ENCODE assay signal across 1 cellular context in genomic region chr22:19448739-19449421, GRCh38.
TF ChIP-seq lines count a peak whose summit lies in the region.

No MANE protein-coding gene starts in this region.

TF ChIP-seq in K562, 482 proteins besides CTCF, POLR2A, EP300 and RAD21 (continues in another document):
- TF ChIP-seq ZNF143 (CRISPR knock-in tag; IDR thresholded peaks at IDR 0.05) (no peak), PTBP1 (IDR thresholded peaks at IDR 0.05; ENCODE audit: low read depth, low read length) (no peak), SP1 (CRISPR knock-in tag; IDR thresholded peaks at IDR 0.05) (no peak), TEAD4 (IDR thresholded peaks at IDR 0.05; ENCODE audit: low read length) (no peak), TEAD4 (CRISPR knock-in tag; IDR thresholded peaks at IDR 0.05; ENCODE audit: borderline replicate concordance) (no peak), KLF16 (IDR thresholded peaks at IDR 0.05) (no peak), THAP12 (CRISPR knock-in tag; IDR thresholded peaks at IDR 0.05) (0 out of 2 replicates have a peak, but pooled peaks have one; percentile 56), USF1 (CRISPR knock-in tag; IDR thresholded peaks at IDR 0.05) (no peak), KAT7 (CRISPR knock-in tag; IDR thresholded peaks at IDR 0.05; ENCODE audit: borderline replicate concordance) (no peak), CHCHD3 (CRISPR knock-in tag; IDR thresholded peaks at IDR 0.05) (0 out of 2 replicates have a peak, but pooled peaks have one; percentile 15), CREB3L1 (IDR thresholded peaks at IDR 0.05; ENCODE audit: borderline replicate concordance, low read depth) (no peak), LEF1 (IDR thresholded peaks at IDR 0.05) (no peak), TSC22D4 (tag; IDR thresholded peaks at IDR 0.05) (peak; percentile 80; the same call in 1 of the 2 replicates), HDAC1 (IDR thresholded peaks at IDR 0.05) (no peak), HNRNPK (IDR thresholded peaks at IDR 0.05; ENCODE audit: low read depth, low read length, poor library complexity, severe bottlenecking) (no peak), ZNF407 (IDR thresholded peaks at IDR 0.05; ENCODE audit: low read depth) (no peak), HDAC8 (tag; IDR thresholded peaks at IDR 0.05) (no peak), STAT5B (CRISPR knock-in tag; IDR thresholded peaks at IDR 0.05) (no peak), RBM34 (IDR thresholded peaks at IDR 0.05; ENCODE audit: borderline replicate concordance, insufficient read depth, low read length) (no peak), PYGO2 (tag; IDR thresholded peaks at IDR 0.05) (no peak), STAT5A (IDR thresholded peaks at IDR 0.05; ENCODE audit: borderline replicate concordance, low read length) (no peak), NR2C1 (IDR thresholded peaks at IDR 0.05) (no peak), NR2C1 (tag; IDR thresholded peaks at IDR 0.05) (no peak), ARID1B (IDR thresholded peaks at IDR 0.05) (no peak), ZNF431 (CRISPR knock-in tag; IDR thresholded peaks at IDR 0.05) (no peak), JUN (IDR thresholded peaks at IDR 0.05; ENCODE audit: borderline replicate concordance, low read depth, low read length) (no peak), JUN (CRISPR knock-in tag; IDR thresholded peaks at IDR 0.05; ENCODE audit: borderline replicate concordance) (no peak), CTBP1 (IDR thresholded peaks at IDR 0.05; ENCODE audit: borderline replicate concordance) (0 out of 2 replicates have a peak, but pooled peaks have one; percentile 26), SUPT5H (IDR thresholded peaks at IDR 0.05) (no peak; the same call in none of the 2 replicates), PML (IDR thresholded peaks at IDR 0.05; ENCODE audit: low read length) (0 out of 2 replicates have a peak, but pooled peaks have one; percentile 14), NRF1 (conservative IDR thresholded peaks at IDR 0.05 in 1 of 2, IDR thresholded peaks at IDR 0.05 in 1 of 2) (no peak), PHB (CRISPR knock-in tag; IDR thresholded peaks at IDR 0.05) (peak; percentile 59; the same call in 1 of the 2 replicates), RBM39 (optimal IDR thresholded peaks at IDR 0.05; ENCODE audit: low read depth, low read length) (peak; percentile 15), WHSC1 (IDR thresholded peaks at IDR 0.05; ENCODE audit: low read length) (peak; percentile 79), TBP (optimal IDR thresholded peaks at IDR 0.05; ENCODE audit: low read depth, low read length) (no peak), BCL6 (CRISPR knock-in tag; IDR thresholded peaks at IDR 0.05) (no peak), POLR2B (IDR thresholded peaks at IDR 0.05; ENCODE audit: low read depth, partially characterized antibody) (peak; percentile 52), TEAD2 (tag; IDR thresholded peaks at IDR 0.05) (no peak), ZBTB34 (CRISPR knock-in tag; IDR thresholded peaks at IDR 0.05) (no peak), ZNF639 (CRISPR knock-in tag; conservative IDR thresholded peaks at IDR 0.05 in 1 of 2, IDR thresholded peaks at IDR 0.05 in 1 of 2) (no peak), ARID3A (IDR thresholded peaks at IDR 0.05; ENCODE audit: borderline replicate concordance, low read depth, low read length) (no peak), POLR2AphosphoS5 (IDR thresholded peaks at IDR 0.05; ENCODE audit: control insufficient read depth, insufficient read depth, low read depth, low read length) (0 out of 2 replicates have a peak, but pooled peaks have one; percentile 57), SETDB1 (IDR thresholded peaks at IDR 0.05; ENCODE audit: low read length) (peak; percentile 5), SREBF1 (IDR thresholded peaks at IDR 0.05; ENCODE audit: borderline replicate concordance, low read depth, low read length) (0 out of 2 replicates have a peak, but pooled peaks have one; percentile 50), ATF3 (IDR thresholded peaks at IDR 0.05) (no peak), ATF3 (CRISPR knock-in tag; conservative IDR thresholded peaks at IDR 0.05) (peak; percentile 30; the same call in 1 of the 2 replicates), ZNF174 (CRISPR knock-in tag; IDR thresholded peaks at IDR 0.05) (no peak), HNRNPLL (IDR thresholded peaks at IDR 0.05; ENCODE audit: low read depth, low read length, poor library complexity, severe bottlenecking) (peak; percentile 22), HMGN3 (IDR thresholded peaks at IDR 0.05; ENCODE audit: borderline replicate concordance, extremely low read depth, insufficient read length, low read depth, low read length) (no peak)
